In genomic region chr19:51821921-51822716, GRCh38 we compare ENCODE assay signal across 16 cellular contexts. TPM values are rescaled to one million over a fixed set of nuclear protein-coding genes. Genes with fewer than 3 reads are reported as not detected.
DNase-seq lines count a peak whose midpoint lies in the region; ATAC-seq, FAIRE-seq and TF ChIP-seq lines count a peak whose summit lies in the region.
"Had no signal": no experiment of that assay in that cellular context is flagged by ENCODE, and none has a peak within 500 bp of the region (broad histone marks: within the 10 kb centered on the region; RNA-seq: fewer than 3 reads in every experiment).

No MANE protein-coding gene starts in this region.

- no peak for TF ChIP-seq RAD21 in K562 (CRISPR knock-in tag; conservative IDR thresholded peaks at IDR 0.05 in 1 of 2, IDR thresholded peaks at IDR 0.05 in 1 of 2)

- H2AFZ ChIP-seq in K562 (ENCODE audit: low read depth, low read length) = no peak overlapping the region

- H3K27me3 ChIP-seq in K562 (ENCODE audit: control insufficient read depth in 2 of 2, insufficient read depth in 2 of 2, low read length in 2 of 2) = no peaks in the 10 kb centered on the region
- H3K27me3 ChIP-seq: right atrium auricular region had no signal

- no peak for ATAC-seq in K562
- no peak for ATAC-seq in HG03280 (IDR thresholded peaks at IDR 0.05; ENCODE audit: unreplicated experiment)
- no peak for ATAC-seq in GM18498 (IDR thresholded peaks at IDR 0.05; ENCODE audit: unreplicated experiment)
- ATAC-seq: effector memory CD8-positive, alpha-beta T cell had no signal

- POLR2A ChIA-PET in K562 (lab: Yijun Ruan, JAX) = interaction anchor here (0.6 to 1.0 kb wide), 3 partner anchors 14 to 1749 kb away, joined by 3 read pairs; no protein-coding TSS in a partner anchor

- FAIRE-seq in K562 (lab: Jason Lieb, UNC) = no peak

- WGBS in K562 (ENCODE audit: insufficient coverage, low coverage, missing lambda C conversion rate) = 6% methylated on average over 2 of the region's 2 CpGs

- H3K9me1 ChIP-seq in K562 (ENCODE audit: control insufficient read depth, insufficient read depth, low read length) = no peaks in the 10 kb centered on the region

- H3K79me2 ChIP-seq in K562 (ENCODE audit: control insufficient read depth, insufficient read depth, low read length) = no peaks in the 10 kb centered on the region

- no peaks in the 10 kb centered on the region for H3K36me3 ChIP-seq in K562 (ENCODE audit: control insufficient read depth, insufficient read depth, low read length)
- H3K36me3 ChIP-seq: right atrium auricular region had no signal

- no peaks in the 10 kb centered on the region for H3K4me1 ChIP-seq in K562 (replicated peaks in 1 of 2; ENCODE audit: control insufficient read depth in 2 of 2, insufficient read depth in 2 of 2, low read length in 2 of 2)

- intact Hi-C loops in K562 (cut with micrococcal nuclease) = no loop called here

- no peaks in the 10 kb centered on the region for H4K20me1 ChIP-seq in K562 (replicated peaks; ENCODE audit: control insufficient read depth, insufficient read depth, low read length)

- no TSS peak for BruUV-seq in K562 (replicated peaks; lab: Mats Ljungman, UMichigan)

- TF ChIP-seq EP300 in K562 (IDR thresholded peaks at IDR 0.05; ENCODE audit: low read length) = no peak

- no peak overlapping the region for H3K4me2 ChIP-seq in K562 (ENCODE audit: insufficient read depth, low read length)

- TF ChIP-seq CTCF in K562 (IDR thresholded peaks at IDR 0.05 in 2 of 3, conservative IDR thresholded peaks at IDR 0.05 in 1 of 3; ENCODE audit: insufficient read depth in 2 of 3, low read depth in 1 of 3, low read length in 3 of 3) = no peak

- no peak for TF ChIP-seq POLR2A in K562 (conservative IDR thresholded peaks at IDR 0.05)

- H3K27ac ChIP-seq in K562 (ENCODE audit: extremely low read depth, low read depth, low read length) = no peak overlapping the region
- H3K27ac ChIP-seq: right atrium auricular region had no signal

- peaks cover 4% of the 10 kb centered on the region; the same call in 1 of the 2 replicates for H3K9me3 ChIP-seq in K562 (replicated peaks; ENCODE audit: control insufficient read depth, insufficient read depth, low read depth, low read length)
- H3K9me3 ChIP-seq: right atrium auricular region had no signal

- DNase-seq in ELR (ENCODE audit: low read depth) = peak; percentile 20
- peak; percentile 59 for DNase-seq in NOMO-1 treated with dmso at 0.1 percent for 144 hours (lab: John Stamatoyannopoulos, UW; ENCODE audit: unreplicated experiment)
- no peak for DNase-seq in K562 (ENCODE audit: extremely low read depth in 1 of 4, low spot score in 3 of 4)
- DNase-seq in myocyte (ENCODE audit: low read depth) = peak; percentile 5
- DNase-seq in NK-92 (lab: John Stamatoyannopoulos, UW; ENCODE audit: unreplicated experiment) = no peak
- DNase-seq in stimulated activated CD8-positive, alpha-beta memory T cell treated with anti-CD3 and anti-CD28 coated beads, Interleukin-4, amount 100 ng/mL, for 48 hours = no peak
- DNase-seq: activated B cell treated with CpG ODN at 0.5 μM for 24 hours; activated CD8-positive, alpha-beta memory T cell treated with anti-CD3 and anti-CD28 coated beads for 24 hours; effector memory CD8-positive, alpha-beta T cell; foreskin melanocyte; NCI-H1048; NCI-H69 had no signal

- CTCF ChIA-PET in K562 (lab: Yijun Ruan, JAX; ENCODE audit: low intra/inter-chr PET ratio) = no interaction called here

- H3K9ac ChIP-seq in K562 (ENCODE audit: insufficient read depth in 1 of 2, low read depth in 2 of 2, low read length in 2 of 2) = no peak overlapping the region

- in situ Hi-C loops in K562 (cut with MboI) = no loop called here

- no peak overlapping the region for H3K4me3 ChIP-seq in K562
- H3K4me3 ChIP-seq: right atrium auricular region had no signal

TF ChIP-seq in K562, 482 proteins besides CTCF, POLR2A, EP300 and RAD21:
- TF ChIP-seq ATF4 (CRISPR knock-in tag; IDR thresholded peaks at IDR 0.05) = peak; percentile 46; the same call in 1 of the 2 replicates
- TF ChIP-seq CEBPB (tag; IDR thresholded peaks at IDR 0.05) = peak; percentile 82
- TF ChIP-seq, protein P1, sequence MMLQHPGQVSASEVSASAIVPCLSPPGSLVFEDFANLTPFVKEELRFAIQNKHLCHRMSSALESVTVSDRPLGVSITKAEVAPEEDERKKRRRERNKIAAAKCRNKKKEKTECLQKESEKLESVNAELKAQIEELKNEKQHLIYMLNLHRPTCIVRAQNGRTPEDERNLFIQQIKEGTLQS (IDR thresholded peaks at IDR 0.05) = peak; percentile 16; the same call in 1 of the 2 replicates
- TF ChIP-seq, protein P1 (CRISPR knock-in tag; conservative IDR thresholded peaks at IDR 0.05) = no peak
- no peak for TF ChIP-seq NCOA2 (IDR thresholded peaks at IDR 0.05; ENCODE audit: partially characterized antibody in 2 of 2)
- TF ChIP-seq TRIM24 (IDR thresholded peaks at IDR 0.05) = peak in 1 of 2 experiments; percentile 77; a peak in 1 of 4 replicates
- TF ChIP-seq NRF1 (conservative IDR thresholded peaks at IDR 0.05 in 1 of 2, IDR thresholded peaks at IDR 0.05 in 1 of 2) = no peak
- peak; percentile 43; the same call in 1 of the 2 replicates for TF ChIP-seq SOX6 (IDR thresholded peaks at IDR 0.05)
- TF ChIP-seq CEBPG (CRISPR knock-in tag; IDR thresholded peaks at IDR 0.05) = peak; percentile 53; the same call in 1 of the 2 replicates
- TF ChIP-seq CEBPG (tag; conservative IDR thresholded peaks at IDR 0.05 in 1 of 2, IDR thresholded peaks at IDR 0.05 in 1 of 2) = peak; percentile 83 to 96
- TF ChIP-seq FOSL1 (tag; conservative IDR thresholded peaks at IDR 0.05) = peak; percentile 83
- no peak for TF ChIP-seq TAF7 (tag; IDR thresholded peaks at IDR 0.05)
- TF ChIP-seq POU5F1 (IDR thresholded peaks at IDR 0.05; ENCODE audit: borderline replicate concordance, low read depth, low read length, partially characterized antibody) = no peak
TF ChIP-seq in K562: peak in this region for 7.

RNA-seq across cellular contexts. Expression of gene FPR3, which starts 27.2 kb away (rescaled TPM):
- 0.55 and 0.60 TPM in 2 replicates for total RNA-seq in K562 (2011; cell fraction: chromatin; rRNA removed; ENCODE audit: low replicate concordance)
- total RNA-seq in K562 (2011; cell fraction: nucleolus; rRNA removed) = 0.33 and 0.39 TPM in 2 replicates
- total RNA-seq in K562 (2011; cell fraction: nucleoplasm; rRNA removed) = 0.29 and 0.53 TPM in 2 replicates
- total RNA-seq in K562 (2014; rRNA removed) = 0.09 and 0.41 TPM in 2 replicates
- 0.22 and 0.35 TPM in 2 replicates for total RNA-seq in K562 (2014; rRNA removed; fragmentation: Illumina TruSeq; extraction: Trizol)
- 0.51 and 0.57 TPM in 2 replicates for total RNA-seq in K562 (2015; rRNA removed; fragmentation: Illumina TruSeq; extraction: Trizol)
- total RNA-seq in K562 (2021) = 0.13 and 0.22 TPM in 2 replicates
- 0.45 and 1.3 TPM in 2 replicates for polyA plus RNA-seq in K562 (2011; rRNA removed)
- polyA plus RNA-seq in K562 (2011; cell fraction: cytosol; rRNA removed) = 0.07 and 1.4 TPM in 2 replicates
- 0.10 and 0.67 TPM in 2 replicates for polyA plus RNA-seq in K562 (2011; cell fraction: nucleus; rRNA removed)
- 1.8 and 2.3 TPM in 2 replicates for polyA plus RNA-seq in K562 (2012)
- 0.22 and 0.39 TPM in 2 replicates for polyA plus RNA-seq in K562 (2014; fragmentation: Illumina TruSeq; extraction: Trizol)
- under 1 TPM in 1 of 2 experiments, not detected in 1; 0.08 TPM for polyA plus RNA-seq in K562 (2014; fragmentation: Nextera tagmentation; extraction: Ambion mirVana)
- 0.24 and 0.25 TPM in 2 replicates for polyA plus RNA-seq in K562 (2014; rRNA removed)
- polyA minus RNA-seq in K562 (2011; rRNA and poly(A)+ RNA removed) = 0.42 and 1.8 TPM in 2 replicates
- 0.64 TPM in 1 of 2 replicates, not detected in the other for polyA minus RNA-seq in K562 (2011; cell fraction: cytosol; rRNA and poly(A)+ RNA removed)
- 0.13 and 0.67 TPM in 2 replicates for polyA minus RNA-seq in K562 (2011; cell fraction: nucleus; rRNA and poly(A)+ RNA removed)
- total RNA-seq in myocyte = not detected in 2 replicates
- polyA plus RNA-seq in myocyte (2012) = 0.26 TPM
- total RNA-seq: Daoy had no signal

Comparison
In these comparisons a context has a peak if more than half of its experiments do, and no peak if none do; other contexts are left out.
1. DNase-seq: peak in ELR (single experiment), NOMO-1 treated with dmso at 0.1 percent for 144 hours (single experiment) and myocyte (single experiment); none in K562 (0 of 4), NK-92 (single experiment) and stimulated activated CD8-positive, alpha-beta memory T cell treated with anti-CD3 and anti-CD28 coated beads, Interleukin-4, amount 100 ng/mL, for 48 hours (single experiment).